ENCODE assay signal across 21 cellular contexts in the genomic region with DNA sequence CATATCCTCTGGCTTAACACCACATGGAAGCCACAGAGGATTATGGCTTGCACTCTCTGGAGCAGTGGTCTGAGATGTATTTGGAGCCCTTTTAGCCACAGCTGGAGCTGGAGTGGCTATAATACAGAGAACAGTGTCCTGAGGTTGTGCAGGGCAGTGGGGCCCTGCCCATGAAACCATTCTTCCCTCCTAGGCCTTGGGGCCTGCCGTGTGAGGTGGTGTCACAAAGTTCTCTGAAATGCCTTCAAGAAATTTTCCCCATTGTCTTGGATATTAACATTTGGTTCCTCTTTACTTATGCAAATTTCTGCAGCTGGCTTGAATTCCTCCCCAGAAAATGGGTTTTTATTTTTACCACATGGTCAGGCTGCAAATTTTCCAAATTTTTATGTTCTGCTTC.
"Had no signal": no experiment of that assay in that cellular context is flagged by ENCODE, and none has a peak within 500 bp of the region (broad histone marks: within the 10 kb centered on the region; RNA-seq: fewer than 3 reads in every experiment).

No MANE protein-coding gene starts in this region.

- H3K36me3 Mint-ChIP-seq: naive thymus-derived CD8-positive, alpha-beta T cell; stimulated activated effector memory CD8-positive, alpha-beta T cell treated with anti-CD3 and anti-CD28 coated beads, Interleukin-12 subunit alpha, Interleukin-12 subunit beta, amount 100 ng/mL, for 72 hours had no signal

- H3K4me1 Mint-ChIP-seq: naive thymus-derived CD8-positive, alpha-beta T cell; nephron progenitor cell; stimulated activated effector memory CD8-positive, alpha-beta T cell treated with anti-CD3 and anti-CD28 coated beads, Interleukin-12 subunit alpha, Interleukin-12 subunit beta, amount 100 ng/mL, for 72 hours had no signal

- H3K4me3 ChIP-seq: coronary artery, esophagus squamous epithelium, left lung, psoas muscle, sigmoid colon, stomach, thyroid gland had no signal

- DNase-seq: effector memory CD8-positive, alpha-beta T cell; erythroblast; esophagus squamous epithelium; foreskin melanocyte; hypothalamus; left cardiac atrium; left lung; mesendoderm; naive thymus-derived CD8-positive, alpha-beta T cell; nephron progenitor cell; nucleus accumbens; psoas muscle; right cardiac atrium; sigmoid colon; stimulated activated CD4-positive, alpha-beta T cell treated with anti-CD3 and anti-CD28 coated beads, Interleukin-2, amount 100 ng/mL, for 24 hours; stimulated activated CD4-positive, alpha-beta T cell treated with anti-CD3 and anti-CD28 coated beads, Interleukin-4, amount 100 ng/mL, for 24 hours; stimulated activated naive CD4-positive, alpha-beta T cell treated with Interleukin-2 at 50 U/mL for 16 hours; stomach; thyroid gland had no signal

- H3K27ac ChIP-seq: coronary artery, esophagus squamous epithelium, left lung, psoas muscle, sigmoid colon, stomach, thyroid gland had no signal

- H3K27ac Mint-ChIP-seq: effector memory CD8-positive, alpha-beta T cell; naive thymus-derived CD8-positive, alpha-beta T cell; nephron progenitor cell; stimulated activated effector memory CD8-positive, alpha-beta T cell treated with anti-CD3 and anti-CD28 coated beads, Interleukin-12 subunit alpha, Interleukin-12 subunit beta, amount 100 ng/mL, for 72 hours had no signal

- H3K4me1 ChIP-seq: esophagus squamous epithelium, left lung, psoas muscle, sigmoid colon, stomach, thyroid gland had no signal

- H3K27me3 ChIP-seq: esophagus squamous epithelium, left lung, sigmoid colon, stomach, thyroid gland had no signal

- H3K4me3 Mint-ChIP-seq: effector memory CD8-positive, alpha-beta T cell; naive thymus-derived CD8-positive, alpha-beta T cell; nephron progenitor cell; stimulated activated effector memory CD8-positive, alpha-beta T cell treated with anti-CD3 and anti-CD28 coated beads, Interleukin-12 subunit alpha, Interleukin-12 subunit beta, amount 100 ng/mL, for 72 hours had no signal

- H3K9me3 Mint-ChIP-seq: effector memory CD8-positive, alpha-beta T cell; naive thymus-derived CD8-positive, alpha-beta T cell; stimulated activated effector memory CD8-positive, alpha-beta T cell treated with anti-CD3 and anti-CD28 coated beads, Interleukin-12 subunit alpha, Interleukin-12 subunit beta, amount 100 ng/mL, for 72 hours had no signal

- H3K36me3 ChIP-seq: esophagus squamous epithelium, left lung, sigmoid colon, stomach, thyroid gland had no signal

- H3K9me3 ChIP-seq: esophagus squamous epithelium, left lung, psoas muscle, sigmoid colon, stomach, thyroid gland had no signal

- ATAC-seq: effector memory CD8-positive, alpha-beta T cell; left cardiac atrium; left lung; naive thymus-derived CD8-positive, alpha-beta T cell; psoas muscle; right cardiac atrium; stimulated activated effector memory CD8-positive, alpha-beta T cell treated with anti-CD3 and anti-CD28 coated beads, Interleukin-12 subunit alpha, Interleukin-12 subunit beta, amount 100 ng/mL, for 72 hours had no signal
